Comparison of ENCODE assay signal across 9 cellular contexts in the genomic region with DNA sequence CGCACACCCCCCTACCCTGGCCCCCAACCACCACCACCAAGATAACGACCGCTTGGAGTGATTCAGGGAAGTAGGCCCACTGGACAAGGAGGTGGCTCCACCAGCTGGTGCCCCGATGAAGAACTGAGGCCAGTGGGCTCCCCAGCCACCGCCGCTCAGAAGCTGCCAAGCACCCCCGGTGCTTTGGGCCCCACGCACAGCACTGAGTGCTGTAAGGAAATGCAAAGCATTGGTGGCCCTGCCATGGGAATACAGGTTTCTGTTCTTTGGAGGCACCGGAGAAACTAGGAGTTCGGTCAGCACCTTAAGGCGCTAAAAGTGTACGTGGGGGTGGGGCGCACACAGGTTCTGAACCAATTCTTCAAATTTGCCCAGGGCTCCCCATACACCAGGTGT. TPM values are rescaled to one million over a fixed set of nuclear protein-coding genes. Genes with fewer than 3 reads are reported as not detected.
DNase-seq lines count a peak whose midpoint lies in the region; ATAC-seq, FAIRE-seq and TF ChIP-seq lines count a peak whose summit lies in the region.
"Had no signal": no experiment of that assay in that cellular context is flagged by ENCODE, and none has a peak within 500 bp of the region (broad histone marks: within the 10 kb centered on the region; RNA-seq: fewer than 3 reads in every experiment).

No MANE protein-coding gene starts in this region.

- H3K36me3 ChIP-seq in stomach: no peaks in the 10 kb centered on the region

- peak overlapping the region; percentile 79 to 86 (median 83) for H3K4me3 Mint-ChIP-seq in immature natural killer cell

- no peak for TF ChIP-seq EP300 in stomach (IDR thresholded peaks at IDR 0.05)

- TF ChIP-seq POLR2A in stomach (IDR thresholded peaks at IDR 0.05) (no peak), GM12892 (IDR thresholded peaks at IDR 0.05; ENCODE audit: low read depth, low read length) (no peak)

- H3K27me3 Mint-ChIP-seq in immature natural killer cell (ENCODE audit: low read depth in 3 of 3): peaks cover 0 to 10% (median 5%) of the 10 kb centered on the region in 3 donors

- peak overlapping the region; percentile 77 to 89 (median 84) for H3K27ac ChIP-seq in stomach

- peak overlapping the region; percentile 86 for H3K4me3 ChIP-seq in astrocyte of the spinal cord (ENCODE audit: low read depth, low read length)
- H3K4me3 ChIP-seq in stomach: peak overlapping the region; percentile 63 to 71 (median 70)

- peaks cover 46 to 49% of the 10 kb centered on the region in 2 donors for H3K4me1 Mint-ChIP-seq in immature natural killer cell

- TF ChIP-seq CTCF in astrocyte of the spinal cord (IDR thresholded peaks at IDR 0.05; ENCODE audit: low read depth, low read length) (peak; percentile 33), stomach (IDR thresholded peaks at IDR 0.05) (no peak)

- peaks cover 0 to 9% (median 0%) of the 10 kb centered on the region in 3 donors for H3K27me3 ChIP-seq in stomach

- in situ Hi-C loops in astrocyte of the spinal cord (cut with HindIII; ENCODE audit: low sequenced_read_pairs): no loop called here

- peaks cover 0 to 3% (median 0%) of the 10 kb centered on the region in 3 donors for H3K36me3 Mint-ChIP-seq in immature natural killer cell

- 39 to 57% (median 45%) methylated on average over 13 of the region's 13 CpGs for WGBS in stomach, 5 donors

- DNase-seq in NCI-H146 (lab: John Stamatoyannopoulos, UW) (peak; percentile 26), NCI-H146 treated with DMSO at 0.1 percent for 48 hours (lab: John Stamatoyannopoulos, UW; ENCODE audit: unreplicated experiment) (no peak), astrocyte of the spinal cord (ENCODE audit: low read depth, low spot score) (no peak), immature natural killer cell (no peak), stomach (no peak), HuH-7 (ENCODE audit: low spot score) (no peak), GM12892 (ENCODE audit: insufficient read length) (no peak)
- DNase-seq: AML-193 had no signal

- H3K4me1 ChIP-seq in stomach: peaks cover 0 to 42% (median 34%) of the 10 kb centered on the region in 4 donors

- H3K9me3 Mint-ChIP-seq in immature natural killer cell: no peaks in the 10 kb centered on the region

- H3K9me3 ChIP-seq in stomach: no peaks in the 10 kb centered on the region

- peak overlapping the region; percentile 57 to 82 (median 68) for H3K27ac Mint-ChIP-seq in immature natural killer cell

- FAIRE-seq in GM12892 (lab: Jason Lieb, UNC): no peak

- no peak for ATAC-seq in HG03135 (IDR thresholded peaks at IDR 0.05; ENCODE audit: unreplicated experiment)

- intact Hi-C loops in stomach (cut with DNase I; ENCODE audit: low total_unique reads): no loop called here

RNA-seq across cellular contexts. Expression of a gene that starts 0.7 kb away (rescaled TPM):
- 100 to 1,000 TPM; 215 to 248 (median 217) TPM for polyA plus RNA-seq in immature natural killer cell
- 10 to 100 TPM in 4 of 5 donors, 1 to 10 TPM in 1; 4.1 to 98.8 (median 72.9) TPM for total RNA-seq in stomach
- polyA plus RNA-seq in stomach: 10 to 100 TPM; 11.0 to 12.2 (median 11.7) TPM
- polyA plus RNA-seq in GM12892 (2012; ENCODE audit: missing spikeins): not detected

Comparison
In these comparisons a context has a peak if more than half of its experiments do, and no peak if none do; other contexts are left out.
1. RNA of a gene that starts 0.7 kb away (polyA plus RNA-seq): 215 to 248 TPM in immature natural killer cell; 11.0 to 12.2 TPM in stomach; every median in the first group is over 10 times any median in the second.